ENCODE assay signal across 20 cellular contexts in genomic region chr6:44067760-44068139, GRCh38.
"Had no signal": no experiment of that assay in that cellular context is flagged by ENCODE, and none has a peak within 500 bp of the region (broad histone marks: within the 10 kb centered on the region; RNA-seq: fewer than 3 reads in every experiment).

No MANE protein-coding gene starts in this region.

- H3K27ac Mint-ChIP-seq: activated CD8-positive, alpha-beta memory T cell treated with anti-CD3 and anti-CD28 coated beads, Interleukin-2, amount 10 ng/mL, durations not matched to agents 7 days and 5 days; activated naive CD4-positive, alpha-beta T cell treated with anti-CD3 and anti-CD28 coated beads, Interleukin-2, amount 10 ng/mL, durations not matched to agents 7 days and 5 days had no signal

- H3K36me3 Mint-ChIP-seq: activated CD8-positive, alpha-beta memory T cell treated with anti-CD3 and anti-CD28 coated beads, Interleukin-2, amount 10 ng/mL, durations not matched to agents 7 days and 5 days had no signal

- ATAC-seq: activated CD8-positive, alpha-beta memory T cell treated with anti-CD3 and anti-CD28 coated beads, Interleukin-2, amount 10 ng/mL, durations not matched to agents 7 days and 5 days; gastroesophageal sphincter; left lung; mucosa of descending colon; naive thymus-derived CD4-positive, alpha-beta T cell; stimulated activated naive CD8-positive, alpha-beta T cell treated with anti-CD3 and anti-CD28 coated beads, Interleukin-15, Interleukin-2, amounts not matched to agents 100 U/mL and 50 U/mL, for 24 hours had no signal

- H3K27me3 ChIP-seq: ascending aorta, gastroesophageal sphincter, transverse colon, vagina had no signal

- H3K9me3 Mint-ChIP-seq: activated naive CD4-positive, alpha-beta T cell treated with anti-CD3 and anti-CD28 coated beads, Interleukin-2, amount 10 ng/mL, durations not matched to agents 7 days and 5 days had no signal

- H3K27ac ChIP-seq: ascending aorta, gastroesophageal sphincter, left lung, neutrophil, transverse colon, vagina, WERI-Rb-1 had no signal

- H3K4me3 Mint-ChIP-seq: activated CD8-positive, alpha-beta memory T cell treated with anti-CD3 and anti-CD28 coated beads, Interleukin-2, amount 10 ng/mL, durations not matched to agents 7 days and 5 days; activated naive CD4-positive, alpha-beta T cell treated with anti-CD3 and anti-CD28 coated beads, Interleukin-2, amount 10 ng/mL, durations not matched to agents 7 days and 5 days; naive thymus-derived CD4-positive, alpha-beta T cell had no signal

- H3K9me3 ChIP-seq: ascending aorta, gastroesophageal sphincter, left lung, mucosa of descending colon, neutrophil, transverse colon, vagina had no signal

- FAIRE-seq: islet of Langerhans had no signal

- H3K4me3 ChIP-seq: ascending aorta, gastroesophageal sphincter, left lung, mucosa of descending colon, skin epidermis, transverse colon, vagina had no signal

- DNase-seq: activated CD4-positive, alpha-beta T cell treated with anti-CD3 and anti-CD28 coated beads, Interleukin-2, amount 50 U/mL, for 48 hours; activated CD8-positive, alpha-beta memory T cell treated with anti-CD3 and anti-CD28 coated beads, Interleukin-2, amount 10 ng/mL, durations not matched to agents 7 days and 5 days; activated naive CD4-positive, alpha-beta T cell treated with anti-CD3 and anti-CD28 coated beads, Interleukin-2, amount 10 ng/mL, durations not matched to agents 7 days and 5 days; activated T-cell treated with anti-CD3 and anti-CD28 coated beads, Interleukin-2, amount 50 U/mL, for 1 hour; left lung; mammary epithelial cell; mucosa of descending colon; naive thymus-derived CD4-positive, alpha-beta T cell; retina; stimulated activated CD4-positive, alpha-beta T cell treated with anti-CD3 and anti-CD28 coated beads, Interleukin-4, amount 100 ng/mL, for 4 hours; stimulated activated CD8-positive, alpha-beta memory T cell treated with anti-CD3 and anti-CD28 coated beads, Interleukin-4, amount 100 ng/mL, for 48 hours; stimulated activated naive CD8-positive, alpha-beta T cell treated with anti-CD3 and anti-CD28 coated beads, Interleukin-15, Interleukin-2, amounts not matched to agents 100 U/mL and 50 U/mL, for 24 hours; transverse colon; WERI-Rb-1 had no signal

- H3K36me3 ChIP-seq: ascending aorta, gastroesophageal sphincter, left lung, neutrophil, transverse colon, vagina, WERI-Rb-1 had no signal
